ENCODE assay signal across 17 cellular contexts in the genomic region with DNA sequence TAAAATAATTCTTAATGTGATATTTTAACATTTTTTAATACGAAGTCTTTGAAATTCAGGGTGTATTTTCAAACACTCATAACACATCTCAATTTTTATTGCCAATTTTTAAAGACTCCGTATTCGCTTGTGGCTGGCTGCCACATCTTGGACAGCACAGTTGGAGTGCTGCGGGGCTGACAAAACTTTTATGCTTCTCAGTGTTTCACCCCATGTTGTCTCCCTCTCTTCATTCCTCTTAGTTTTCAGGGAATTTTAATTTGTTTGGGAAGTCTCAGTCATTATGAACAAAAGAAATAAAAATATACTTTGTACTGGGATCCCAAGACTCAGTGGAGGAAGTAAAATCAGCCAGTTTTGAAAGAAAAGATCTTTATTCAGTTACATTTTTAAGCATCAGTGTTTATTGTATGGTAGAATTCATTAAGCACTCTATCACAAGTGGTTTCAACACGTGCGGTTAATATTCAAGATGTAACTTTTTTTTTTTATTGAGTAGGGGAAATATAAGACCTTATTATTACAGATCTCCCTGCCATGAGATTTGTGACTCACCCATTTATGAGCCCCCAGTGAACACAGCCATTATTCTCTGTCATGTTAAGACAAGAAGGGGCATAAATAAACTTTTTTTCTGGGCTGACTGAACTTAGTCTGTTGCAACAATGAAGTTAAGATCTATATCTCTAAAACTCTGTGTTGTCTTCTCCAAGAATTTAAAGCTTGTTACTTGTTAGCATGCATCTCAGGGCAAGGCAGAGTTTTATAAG. TPM values are rescaled to one million over a fixed set of nuclear protein-coding genes. Genes with fewer than 3 reads are reported as not detected.
DNase-seq lines count a peak whose midpoint lies in the region; ATAC-seq and TF ChIP-seq lines count a peak whose summit lies in the region.
"Had no signal": no experiment of that assay in that cellular context is flagged by ENCODE, and none has a peak within 500 bp of the region (broad histone marks: within the 10 kb centered on the region; RNA-seq: fewer than 3 reads in every experiment).

No MANE protein-coding gene starts in this region.

- H3K27me3 ChIP-seq in dorsolateral prefrontal cortex (no peaks in the 10 kb centered on the region), aorta (ENCODE audit: control insufficient read depth in 1 of 2, insufficient read depth in 2 of 2, low read length in 1 of 2) (no peaks in the 10 kb centered on the region), adrenal gland (no peaks in the 10 kb centered on the region)
- H3K27me3 ChIP-seq: stomach had no signal

- no peak for TF ChIP-seq POLR2A in adrenal gland (IDR thresholded peaks at IDR 0.05)

- H3K4me3 ChIP-seq in dorsolateral prefrontal cortex (no peak overlapping the region), aorta (ENCODE audit: low read length in 2 of 2) (no peak overlapping the region), adrenal gland (no peak overlapping the region)
- H3K4me3 ChIP-seq: stomach had no signal

- ATAC-seq in Right ventricle myocardium inferior (peak; percentile 54), aorta (ENCODE audit: low FRiP score) (peak; percentile 69), HG02798 (IDR thresholded peaks at IDR 0.05; ENCODE audit: poor library complexity, unreplicated experiment) (no peak)
- ATAC-seq: naive thymus-derived CD4-positive, alpha-beta T cell had no signal

- H3K27ac ChIP-seq in dorsolateral prefrontal cortex: peak overlapping the region in 42 of 59 donors; percentile 1 to 96 (median 46)
- no peak overlapping the region for H3K27ac ChIP-seq in aorta (ENCODE audit: low read depth in 1 of 2, low read length in 2 of 2)
- H3K27ac ChIP-seq in adrenal gland: no peak overlapping the region
- H3K27ac ChIP-seq: stomach had no signal

- no peak for DNase-seq in Right ventricle myocardium inferior (ENCODE audit: missing footprints)
- DNase-seq in cardiac septum (ENCODE audit: low spot score): no peak
- DNase-seq in dorsolateral prefrontal cortex: no peak
- DNase-seq in aorta: no peak
- no peak for DNase-seq in adrenal gland
- no peak for DNase-seq in activated T-helper 2 cell treated with anti-CD3 and anti-CD28 coated beads, Interferon-gamma antibody, Interleukin-2, Interleukin-4, amounts not matched to agents 10 μg/mL and 5 μg/mL and 100 μg/mL, durations not matched to agents 14 hours and 24 hours and 36 hours (ENCODE audit: low spot score)
- DNase-seq: GF-D8; naive thymus-derived CD4-positive, alpha-beta T cell; NCI-H146; NK-92 treated with Interleukin-12 subunit alpha and Interleukin-12 subunit beta, amount 100 ng/mL, for 24 hours; stimulated activated CD4-positive, alpha-beta T cell treated with anti-CD3 and anti-CD28 coated beads, Interleukin-4, amount 100 ng/mL, for 24 hours; stomach had no signal

- H3K4me3 Mint-ChIP-seq in nephron: no peak overlapping the region
- no peak overlapping the region for H3K4me3 Mint-ChIP-seq in activated T-helper 2 cell treated with anti-CD3 and anti-CD28 coated beads, Interferon-gamma antibody, Interleukin-2, Interleukin-4, amounts not matched to agents 10 μg/mL and 5 μg/mL and 100 μg/mL, durations not matched to agents 14 hours and 24 hours and 36 hours (ENCODE audit: low read depth)
- H3K4me3 Mint-ChIP-seq: naive thymus-derived CD4-positive, alpha-beta T cell had no signal

- H3K4me1 ChIP-seq in aorta (ENCODE audit: control insufficient read depth in 1 of 2, insufficient read depth in 2 of 2, low read length in 2 of 2): no peaks in the 10 kb centered on the region
- peaks cover 0 to 14% of the 10 kb centered on the region in 2 donors for H3K4me1 ChIP-seq in adrenal gland (replicated peaks in 1 of 2)

- intact Hi-C loops in Right ventricle myocardium inferior (cut with DNase I): no loop called here
- intact Hi-C loops in cardiac septum (cut with DNase I): no loop called here
- intact Hi-C loops in dorsolateral prefrontal cortex (cut with DNase I): no loop called here
- intact Hi-C loops in aorta (cut with DNase I): no loop called here
- intact Hi-C loops in adrenal gland (cut with DNase I): no loop called here
- intact Hi-C loops in activated T-helper 2 cell treated with anti-CD3 and anti-CD28 coated beads, Interferon-gamma antibody, Interleukin-2, Interleukin-4, amounts not matched to agents 10 μg/mL and 5 μg/mL and 100 μg/mL, durations not matched to agents 14 hours and 24 hours and 36 hours (cut with micrococcal nuclease): no loop called here

- TF ChIP-seq CTCF in dorsolateral prefrontal cortex (IDR thresholded peaks at IDR 0.05 in 54 of 56, conservative IDR thresholded peaks at IDR 0.05 in 2 of 56; ENCODE audit: low read depth in 1 of 56, partially characterized antibody in 56 of 56) (no peak), nephron (IDR thresholded peaks at IDR 0.05; ENCODE audit: unreplicated experiment in 3 of 3) (no peak), adrenal gland (IDR thresholded peaks at IDR 0.05) (no peak)

- no peaks in the 10 kb centered on the region for H3K36me3 Mint-ChIP-seq in nephron (ENCODE audit: low read depth)
- peaks cover 9% of the 10 kb centered on the region for H3K36me3 Mint-ChIP-seq in activated T-helper 2 cell treated with anti-CD3 and anti-CD28 coated beads, Interferon-gamma antibody, Interleukin-2, Interleukin-4, amounts not matched to agents 10 μg/mL and 5 μg/mL and 100 μg/mL, durations not matched to agents 14 hours and 24 hours and 36 hours (ENCODE audit: low read depth)

- no peaks in the 10 kb centered on the region for H3K9me3 Mint-ChIP-seq in nephron
- no peaks in the 10 kb centered on the region for H3K9me3 Mint-ChIP-seq in activated T-helper 2 cell treated with anti-CD3 and anti-CD28 coated beads, Interferon-gamma antibody, Interleukin-2, Interleukin-4, amounts not matched to agents 10 μg/mL and 5 μg/mL and 100 μg/mL, durations not matched to agents 14 hours and 24 hours and 36 hours

- no peaks in the 10 kb centered on the region for H3K36me3 ChIP-seq in aorta (ENCODE audit: control insufficient read depth in 1 of 2, insufficient read depth in 2 of 2, low read length in 1 of 2)
- H3K36me3 ChIP-seq in adrenal gland (replicated peaks in 1 of 2): no peaks in the 10 kb centered on the region

- H3K27ac Mint-ChIP-seq in nephron: peak overlapping the region; percentile 24 to 74 (median 32)
- H3K27ac Mint-ChIP-seq in activated T-helper 2 cell treated with anti-CD3 and anti-CD28 coated beads, Interferon-gamma antibody, Interleukin-2, Interleukin-4, amounts not matched to agents 10 μg/mL and 5 μg/mL and 100 μg/mL, durations not matched to agents 14 hours and 24 hours and 36 hours: no peak overlapping the region

- 4 to 12% methylated on average over 6 of the region's 6 CpGs for WGBS in aorta, 2 donors
- WGBS in adrenal gland, 4 donors: 54 to 74% (median 65%) methylated on average over 6 of the region's 6 CpGs

- peaks cover 32% of the 10 kb centered on the region for H3K4me1 Mint-ChIP-seq in nephron
- peaks cover 16% of the 10 kb centered on the region for H3K4me1 Mint-ChIP-seq in activated T-helper 2 cell treated with anti-CD3 and anti-CD28 coated beads, Interferon-gamma antibody, Interleukin-2, Interleukin-4, amounts not matched to agents 10 μg/mL and 5 μg/mL and 100 μg/mL, durations not matched to agents 14 hours and 24 hours and 36 hours (ENCODE audit: low read depth)

- H3K27me3 Mint-ChIP-seq in nephron (ENCODE audit: low read depth): no peaks in the 10 kb centered on the region
- H3K27me3 Mint-ChIP-seq in activated T-helper 2 cell treated with anti-CD3 and anti-CD28 coated beads, Interferon-gamma antibody, Interleukin-2, Interleukin-4, amounts not matched to agents 10 μg/mL and 5 μg/mL and 100 μg/mL, durations not matched to agents 14 hours and 24 hours and 36 hours (ENCODE audit: low read depth): peaks cover 3% of the 10 kb centered on the region
- H3K27me3 Mint-ChIP-seq: naive thymus-derived CD4-positive, alpha-beta T cell had no signal

- H3K9me3 ChIP-seq in aorta (ENCODE audit: control insufficient read depth, low read length) (no peaks in the 10 kb centered on the region), adrenal gland (replicated peaks in 1 of 3) (no peaks in the 10 kb centered on the region)
- H3K9me3 ChIP-seq: stomach had no signal

RNA-seq across cellular contexts. Expression of gene KAT2B, which starts 26.8 kb away (rescaled TPM):
- total RNA-seq in Right ventricle myocardium inferior: 118 TPM
- total RNA-seq in cardiac septum: 51.3 TPM
- 100 to 1,000 TPM in 47 of 120 experiments, 10 to 100 TPM in 73; 45.8 to 193 (median 92.8) TPM for total RNA-seq in dorsolateral prefrontal cortex
- 10 to 100 TPM; 44.1 to 54.2 TPM for total RNA-seq in aorta
- polyA plus RNA-seq in aorta: 10 to 100 TPM; 20.6 to 27.4 TPM
- total RNA-seq in adrenal gland: 10 to 100 TPM; 17.0 to 32.2 (median 21.3) TPM
- 10 to 100 TPM in 2 of 3 donors, 1 to 10 TPM in 1; 5.4 to 16.7 (median 10.6) TPM for polyA plus RNA-seq in adrenal gland
- 10.9 and 12.1 TPM in 2 replicates for total RNA-seq in activated T-helper 2 cell treated with anti-CD3 and anti-CD28 coated beads, Interferon-gamma antibody, Interleukin-2, Interleukin-4, amounts not matched to agents 10 μg/mL and 5 μg/mL and 100 μg/mL, durations not matched to agents 14 hours and 24 hours and 36 hours

RNA-seq across cellular contexts. Expression of gene PP2D1, which starts 55.0 kb away (rescaled TPM):
- not detected for total RNA-seq in Right ventricle myocardium inferior
- not detected for total RNA-seq in cardiac septum
- under 1 TPM in 1 of 120 experiments, not detected in 119; 0.31 TPM for total RNA-seq in dorsolateral prefrontal cortex
- not detected for total RNA-seq in aorta
- polyA plus RNA-seq in aorta: not detected
- not detected for total RNA-seq in adrenal gland
- polyA plus RNA-seq in adrenal gland: not detected
- not detected in 2 replicates for total RNA-seq in activated T-helper 2 cell treated with anti-CD3 and anti-CD28 coated beads, Interferon-gamma antibody, Interleukin-2, Interleukin-4, amounts not matched to agents 10 μg/mL and 5 μg/mL and 100 μg/mL, durations not matched to agents 14 hours and 24 hours and 36 hours
- total RNA-seq: activated CD8-positive, alpha-beta memory T cell treated with anti-CD3 and anti-CD28 coated beads for 36 hours; HT1080; naive thymus-derived CD4-positive, alpha-beta T cell; stomach; T-helper 2 cell treated with Interferon-gamma antibody and Interleukin-4, amounts not matched to agents 100 ng/mL and 5 ng/mL, for 36 hours had no signal
- polyA plus RNA-seq: stomach had no signal

Comparison
In these comparisons a context has a peak if more than half of its experiments do, and no peak if none do; other contexts are left out.
1. H3K27ac ChIP-seq: peak in dorsolateral prefrontal cortex (42 of 59); none in aorta (0 of 2) and adrenal gland (0 of 5).